ENCODE assay signal across 9 cellular contexts in genomic region chr5:52856564-52856963, GRCh38.
A peak's percentile ranks its signal among the peaks of the same experiment; 100 is the strongest.
DNase-seq lines count a peak whose midpoint lies in the region; ATAC-seq lines count a peak whose summit lies in the region.
"Had no signal": no experiment of that assay in that cellular context is flagged by ENCODE, and none has a peak within 500 bp of the region (broad histone marks: within the 10 kb centered on the region; RNA-seq: fewer than 3 reads in every experiment).

No MANE protein-coding gene starts in this region.

- ATAC-seq in GM18517 (IDR thresholded peaks at IDR 0.05; ENCODE audit: unreplicated experiment) (peak; percentile 94), HG03575 (IDR thresholded peaks at IDR 0.05; ENCODE audit: extremely low read depth, insufficient number of reproducible peaks, low FRiP score, unreplicated experiment) (peak; percentile 66)
- ATAC-seq: activated CD8-positive, alpha-beta T cell treated with anti-CD3 and anti-CD28 coated beads, Interleukin-2, amount 10 ng/mL, durations not matched to agents 7 days and 5 days had no signal

- DNase-seq in HCEC 1CT (peak; percentile 92), iris pigment epithelial cell (ENCODE audit: low read depth) (peak; percentile 89), NCI-H345 (lab: John Stamatoyannopoulos, UW) (no peak), nucleus accumbens (lab: John Stamatoyannopoulos, UW) (no peak), DMS 273 (lab: John Stamatoyannopoulos, UW; ENCODE audit: unreplicated experiment) (no peak), medulla oblongata (ENCODE audit: extremely low spot score) (no peak)
- DNase-seq: activated CD8-positive, alpha-beta T cell treated with anti-CD3 and anti-CD28 coated beads, Interleukin-2, amount 10 ng/mL, durations not matched to agents 7 days and 5 days had no signal

Comparison
In these comparisons a context has a peak if more than half of its experiments do, and no peak if none do; other contexts are left out.
1. DNase-seq: peak in HCEC 1CT (single experiment) and iris pigment epithelial cell (single experiment); none in NCI-H345 (single experiment), nucleus accumbens (0 of 56), DMS 273 (single experiment) and medulla oblongata (single experiment).